Comparison of ENCODE assay signal across 14 cellular contexts in the genomic region with DNA sequence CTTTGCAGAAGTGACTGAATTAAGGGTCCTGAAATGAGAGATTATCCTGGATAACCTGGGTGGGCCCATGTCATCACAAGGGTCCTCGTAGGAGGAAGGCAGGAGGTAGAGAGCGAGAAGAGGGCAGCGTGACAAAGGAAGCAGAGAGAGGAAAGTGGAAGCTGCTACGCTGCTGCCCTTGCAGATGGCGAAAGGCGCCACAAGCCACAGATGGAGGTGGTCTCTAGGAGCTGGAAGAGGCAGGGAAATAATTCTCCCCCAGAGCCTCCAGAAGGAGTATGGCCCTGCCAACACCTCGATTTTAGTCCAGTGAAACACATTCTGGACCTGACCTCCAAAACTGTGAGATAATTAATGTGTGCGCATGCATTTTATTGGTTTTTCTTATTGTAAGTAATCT.
DNase-seq lines count a peak whose midpoint lies in the region; ATAC-seq and TF ChIP-seq lines count a peak whose summit lies in the region.
"Had no signal": no experiment of that assay in that cellular context is flagged by ENCODE, and none has a peak within 500 bp of the region (broad histone marks: within the 10 kb centered on the region; RNA-seq: fewer than 3 reads in every experiment).

No MANE protein-coding gene starts in this region.

- H3K4me3 Mint-ChIP-seq in stimulated activated naive B cell treated with anti-CD40 and anti-IgM and Interleukin-4, amounts not matched to agents 10 μg/mL and 1 μg/mL and 100 μg/mL, for 72 hours, result no peak overlapping the region
- H3K4me3 Mint-ChIP-seq: activated CD8-positive, alpha-beta T cell treated with anti-CD3 and anti-CD28 coated beads for 36 hours; activated naive CD4-positive, alpha-beta T cell treated with anti-CD3 and anti-CD28 coated beads, Interleukin-2, amount 10 ng/mL, durations not matched to agents 7 days and 5 days had no signal

- no peaks in the 10 kb centered on the region for H3K9me3 Mint-ChIP-seq in stimulated activated naive B cell treated with anti-CD40 and anti-IgM and Interleukin-4, amounts not matched to agents 10 μg/mL and 1 μg/mL and 100 μg/mL, for 72 hours
- H3K9me3 Mint-ChIP-seq: activated CD8-positive, alpha-beta T cell treated with anti-CD3 and anti-CD28 coated beads for 36 hours; activated naive CD4-positive, alpha-beta T cell treated with anti-CD3 and anti-CD28 coated beads, Interleukin-2, amount 10 ng/mL, durations not matched to agents 7 days and 5 days had no signal

- TF ChIP-seq CTCF in HL-60 (IDR thresholded peaks at IDR 0.05; ENCODE audit: insufficient read depth, low read length) (no peak), VCaP (conservative IDR thresholded peaks at IDR 0.05) (no peak)

- no peaks in the 10 kb centered on the region for H3K27me3 Mint-ChIP-seq in stimulated activated naive B cell treated with anti-CD40 and anti-IgM and Interleukin-4, amounts not matched to agents 10 μg/mL and 1 μg/mL and 100 μg/mL, for 72 hours
- H3K27me3 Mint-ChIP-seq: activated CD8-positive, alpha-beta T cell treated with anti-CD3 and anti-CD28 coated beads for 36 hours; activated naive CD4-positive, alpha-beta T cell treated with anti-CD3 and anti-CD28 coated beads, Interleukin-2, amount 10 ng/mL, durations not matched to agents 7 days and 5 days had no signal

- H3K27me3 ChIP-seq in HL-60 (ENCODE audit: insufficient read depth, poor library complexity, severe bottlenecking) (no peaks in the 10 kb centered on the region), layer of hippocampus (ENCODE audit: control insufficient read depth, insufficient read depth, low read length) (no peaks in the 10 kb centered on the region)
- H3K27me3 ChIP-seq: ovary had no signal

- no peak for ATAC-seq in stimulated activated naive B cell treated with anti-CD40 and anti-IgM and Interleukin-4, amounts not matched to agents 10 μg/mL and 1 μg/mL and 100 μg/mL, for 72 hours (replicated peaks)
- ATAC-seq: activated CD8-positive, alpha-beta T cell treated with anti-CD3 and anti-CD28 coated beads for 36 hours; stimulated activated naive CD8-positive, alpha-beta T cell treated with anti-CD3 and anti-CD28 coated beads, Interleukin-15, Interleukin-2, amounts not matched to agents 100 U/mL and 50 U/mL, for 24 hours had no signal

- DNase-seq in HL-60 (ENCODE audit: low read depth in 1 of 2, low spot score in 1 of 2), result peak in 1 of 2 experiments; percentile 47
- DNase-seq in stimulated activated naive B cell treated with anti-CD40 and anti-IgM and Interleukin-4, amounts not matched to agents 10 μg/mL and 1 μg/mL and 100 μg/mL, for 72 hours, result no peak
- DNase-seq in epidermal melanocyte (ENCODE audit: insufficient read length, low spot score), result no peak
- DNase-seq in NCI-H345 (lab: John Stamatoyannopoulos, UW), result no peak
- no peak for DNase-seq in activated CD4-positive, alpha-beta T cell treated with anti-CD3 and anti-CD28 coated beads, Interleukin-2, amount 50 U/mL, for 4 hours
- DNase-seq in COLO829 (ENCODE audit: low spot score), result no peak
- DNase-seq: activated CD8-positive, alpha-beta T cell treated with anti-CD3 and anti-CD28 coated beads for 36 hours; activated naive CD4-positive, alpha-beta T cell treated with anti-CD3 and anti-CD28 coated beads, Interleukin-2, amount 10 ng/mL, durations not matched to agents 7 days and 5 days; Caco-2; stimulated activated CD4-positive, alpha-beta T cell treated with anti-CD3 and anti-CD28 coated beads, Interleukin-2, amount 100 ng/mL, for 24 hours; stimulated activated naive CD8-positive, alpha-beta T cell treated with anti-CD3 and anti-CD28 coated beads, Interleukin-15, Interleukin-2, amounts not matched to agents 100 U/mL and 50 U/mL, for 24 hours had no signal

- H3K4me3 ChIP-seq in HL-60 (replicated peaks; ENCODE audit: insufficient read depth, low read length), result no peak overlapping the region
- H3K4me3 ChIP-seq: ovary had no signal

- H3K27ac Mint-ChIP-seq in stimulated activated naive B cell treated with anti-CD40 and anti-IgM and Interleukin-4, amounts not matched to agents 10 μg/mL and 1 μg/mL and 100 μg/mL, for 72 hours, result peak overlapping the region; percentile 72
- H3K27ac Mint-ChIP-seq: activated CD8-positive, alpha-beta T cell treated with anti-CD3 and anti-CD28 coated beads for 36 hours; activated naive CD4-positive, alpha-beta T cell treated with anti-CD3 and anti-CD28 coated beads, Interleukin-2, amount 10 ng/mL, durations not matched to agents 7 days and 5 days had no signal

- peaks cover 22 to 29% of the 10 kb centered on the region in 2 donors for H3K4me1 Mint-ChIP-seq in stimulated activated naive B cell treated with anti-CD40 and anti-IgM and Interleukin-4, amounts not matched to agents 10 μg/mL and 1 μg/mL and 100 μg/mL, for 72 hours

- H3K36me3 Mint-ChIP-seq in stimulated activated naive B cell treated with anti-CD40 and anti-IgM and Interleukin-4, amounts not matched to agents 10 μg/mL and 1 μg/mL and 100 μg/mL, for 72 hours, result peaks cover 0 to 15% of the 10 kb centered on the region in 2 donors

- H3K27ac ChIP-seq in HL-60 (replicated peaks) (peak overlapping the region; percentile 60), VCaP (peak overlapping the region; percentile 95; the same call in 1 of the 2 replicates), layer of hippocampus (ENCODE audit: low read depth, low read length) (peak overlapping the region; percentile 64)
